ENCODE assay signal across 1 cellular context in the genomic region with DNA sequence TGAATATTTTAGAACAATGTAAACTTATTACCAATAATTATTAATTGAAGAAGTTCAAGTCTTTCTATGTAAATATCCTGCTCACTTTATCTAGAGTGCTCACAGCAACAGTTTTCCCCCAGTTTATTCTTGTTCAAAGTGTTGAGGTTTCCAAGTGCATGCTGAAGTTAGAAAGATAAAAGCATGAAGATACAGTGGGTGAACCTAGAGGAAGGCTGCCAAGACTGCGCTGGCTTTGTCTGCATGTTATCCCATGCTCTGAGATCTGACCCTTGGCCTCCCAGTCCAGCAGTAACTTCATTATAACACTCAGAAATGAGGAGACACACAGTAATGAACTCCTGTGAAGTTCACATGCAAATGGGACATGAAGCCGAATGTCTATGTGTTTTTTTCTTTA.
A peak's percentile ranks its signal among the peaks of the same experiment; 100 is the strongest.
TF ChIP-seq lines count a peak whose summit lies in the region.

No MANE protein-coding gene starts in this region.

TF ChIP-seq in K562, 482 proteins besides CTCF, POLR2A, EP300 and RAD21 (continued from another document):
- TF ChIP-seq TEAD4 (IDR thresholded peaks at IDR 0.05; ENCODE audit: low read length) (peak; percentile 70), TEAD4 (CRISPR knock-in tag; IDR thresholded peaks at IDR 0.05; ENCODE audit: borderline replicate concordance) (no peak), BRD9 (IDR thresholded peaks at IDR 0.05; ENCODE audit: low read depth, partially characterized antibody) (no peak)
TF ChIP-seq in K562: peak in this region for 9.
